8 cellular contexts compared by ENCODE assay signal in genomic region chr3:126472277-126473006, GRCh38.
DNase-seq lines count a peak whose midpoint lies in the region; ATAC-seq and TF ChIP-seq lines count a peak whose summit lies in the region.

No MANE protein-coding gene starts in this region.

- no peaks in the 10 kb centered on the region for H3K27me3 ChIP-seq in BLaER1
- no peaks in the 10 kb centered on the region for H3K27me3 ChIP-seq in OCI-LY3 (ENCODE audit: low read depth, low read length)

- H3K79me2 ChIP-seq in OCI-LY3 (ENCODE audit: low read length): peaks cover 57% of the 10 kb centered on the region

- H3K4me1 ChIP-seq in BLaER1 (peaks cover 39% of the 10 kb centered on the region), OCI-LY3 (ENCODE audit: low read length) (peaks cover 19% of the 10 kb centered on the region)

- peaks cover 81% of the 10 kb centered on the region for H4K20me1 ChIP-seq in BLaER1
- peaks cover 27% of the 10 kb centered on the region for H4K20me1 ChIP-seq in OCI-LY3 (ENCODE audit: insufficient read depth, low read length)

- TF ChIP-seq CTCF in HFF-Myc (IDR thresholded peaks at IDR 0.05; ENCODE audit: low read depth, low read length, missing control alignments) (no peak), OCI-LY3 (IDR thresholded peaks at IDR 0.05; ENCODE audit: low read depth, low read length) (no peak), cardiac fibroblast (IDR thresholded peaks at IDR 0.05; ENCODE audit: low read depth, low read length) (no peak)

- H2AFZ ChIP-seq in OCI-LY3 (ENCODE audit: low read depth, low read length): no peak overlapping the region

- H3K9ac ChIP-seq in BLaER1 (peak overlapping the region; percentile 95; the same call in 1 of the 2 replicates), OCI-LY3 (ENCODE audit: low read length) (no peak overlapping the region)

- H3K36me3 ChIP-seq in BLaER1 (peaks cover 52% of the 10 kb centered on the region), OCI-LY3 (replicated peaks; ENCODE audit: low read depth, low read length) (peaks cover 56% of the 10 kb centered on the region)

- DNase-seq in HFF-Myc (ENCODE audit: extremely low read depth, low read depth) (peak; percentile 61), cardiac fibroblast (ENCODE audit: low read depth in 2 of 2) (peak; percentile 73 to 87), left kidney (ENCODE audit: low read depth, low spot score) (peak; percentile 40), NAMALWA (ENCODE audit: low spot score) (no peak)
- DNase-seq in stimulated activated naive CD8-positive, alpha-beta T cell treated with anti-CD3 and anti-CD28 coated beads, Interleukin-15, Interleukin-2, amounts not matched to agents 100 U/mL and 50 U/mL, for 24 hours: peak; percentile 16

- H3K4me2 ChIP-seq in BLaER1 (peak overlapping the region; percentile 99), OCI-LY3 (ENCODE audit: low read length) (0 out of 2 replicates have a peak overlapping the region, but pooled peaks have one; percentile 42)

- H3K4me3 ChIP-seq in BLaER1 (peak overlapping the region; percentile 89; the same call in 1 of the 2 replicates), HFF-Myc (replicated peaks; ENCODE audit: low read depth, low read length) (peak overlapping the region; percentile 82), OCI-LY3 (ENCODE audit: low read length) (no peak overlapping the region), cardiac fibroblast (replicated peaks in 1 of 2; ENCODE audit: low read depth in 2 of 2, low read length in 2 of 2) (no peak overlapping the region)

- H3K9me3 ChIP-seq in BLaER1: no peaks in the 10 kb centered on the region
- no peaks in the 10 kb centered on the region for H3K9me3 ChIP-seq in OCI-LY3 (ENCODE audit: insufficient read depth, low read length)

- no peak overlapping the region for H3K27ac ChIP-seq in BLaER1
- no peak overlapping the region for H3K27ac ChIP-seq in OCI-LY3 (ENCODE audit: low read length)

- no peak for ATAC-seq in stimulated activated naive CD8-positive, alpha-beta T cell treated with anti-CD3 and anti-CD28 coated beads, Interleukin-15, Interleukin-2, amounts not matched to agents 100 U/mL and 50 U/mL, for 24 hours
- no peak for ATAC-seq in HG02970 (IDR thresholded peaks at IDR 0.05; ENCODE audit: low FRiP score, unreplicated experiment)

Comparison
In these comparisons a context has a peak if more than half of its experiments do, and no peak if none do; other contexts are left out.
1. H3K4me3 ChIP-seq: peak in BLaER1 (single experiment) and HFF-Myc (single experiment); none in OCI-LY3 (single experiment) and cardiac fibroblast (0 of 2).